In the genomic region with DNA sequence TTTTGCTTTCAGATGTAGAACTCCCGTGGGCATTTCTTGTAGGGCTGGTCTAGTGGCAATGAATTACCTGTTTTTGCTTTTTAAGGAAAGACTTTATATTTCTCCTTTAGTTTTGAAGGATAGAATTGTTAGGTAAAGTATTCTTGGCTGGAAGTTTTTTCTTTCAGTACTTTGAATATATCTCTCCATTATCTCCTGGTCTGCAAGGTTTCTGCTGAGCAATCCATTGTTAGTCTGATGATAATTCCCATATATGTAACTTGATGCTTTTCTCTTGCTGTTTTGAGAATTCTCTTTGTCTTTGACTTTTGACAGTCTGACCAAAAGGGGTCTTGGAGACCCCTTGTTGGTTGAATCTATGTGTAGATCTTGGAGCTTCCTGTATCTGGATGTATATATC, we compare ENCODE assay signal across 11 cellular contexts.
"Had no signal": no experiment of that assay in that cellular context is flagged by ENCODE, and none has a peak within 500 bp of the region (broad histone marks: within the 10 kb centered on the region; RNA-seq: fewer than 3 reads in every experiment).

No MANE protein-coding gene starts in this region.

- H3K27ac ChIP-seq: adrenal gland, ascending aorta, body of pancreas, brain microvascular endothelial cell, breast epithelium, cardiac muscle cell had no signal

- ATAC-seq: activated naive CD4-positive, alpha-beta T cell treated with anti-CD3 and anti-CD28 coated beads, Interleukin-2, amount 50 U/mL, for 72 hours; activated naive CD8-positive, alpha-beta T cell treated with anti-CD3 and anti-CD28 coated beads, Interleukin-2, amount 50 U/mL, for 24 hours; activated T-cell treated with anti-CD3 and anti-CD28 coated beads, Interleukin-2, amount 50 U/mL, for 4 hours; activated T-cell treated with anti-CD3 and anti-CD28 coated beads, Interleukin-2, amount 50 U/mL, for 72 hours; activated T-helper 17 cell treated with anti-CD3 and anti-CD28 coated beads, Interleukin-2, amount 50 U/mL, for 72 hours; body of pancreas had no signal

- H3K4me3 ChIP-seq: adrenal gland, ascending aorta, body of pancreas, breast epithelium, cardiac muscle cell had no signal

- H3K36me3 ChIP-seq: adrenal gland, ascending aorta, brain microvascular endothelial cell, breast epithelium, cardiac muscle cell had no signal

- H3K4me1 ChIP-seq: adrenal gland, ascending aorta, body of pancreas, breast epithelium had no signal
